9 cellular contexts compared by ENCODE assay signal in the genomic region with DNA sequence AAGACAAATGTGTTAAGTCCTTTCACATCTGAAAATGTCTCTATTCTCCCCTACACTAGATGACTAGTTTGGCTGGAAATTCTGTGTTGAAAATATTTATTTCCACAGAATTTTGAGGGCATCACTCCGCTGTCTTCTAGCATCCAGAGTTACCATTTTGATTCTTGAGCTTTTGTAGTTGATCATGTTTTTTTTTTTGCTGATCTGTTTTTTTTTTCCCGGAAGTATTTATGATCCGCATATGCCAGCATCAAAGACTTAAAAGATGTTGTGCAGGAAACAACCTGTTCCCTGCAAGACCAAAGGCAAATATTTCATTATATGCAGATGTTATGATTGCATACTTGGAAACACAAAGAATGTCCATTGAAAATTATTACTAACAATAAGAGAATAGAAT. TPM values are rescaled to one million over a fixed set of nuclear protein-coding genes. Genes with fewer than 3 reads are reported as not detected.
"Had no signal": no experiment of that assay in that cellular context is flagged by ENCODE, and none has a peak within 500 bp of the region (broad histone marks: within the 10 kb centered on the region; RNA-seq: fewer than 3 reads in every experiment).

No MANE protein-coding gene starts in this region.

- H3K4me3 ChIP-seq: GM12878 had no signal

- FAIRE-seq: G401.6, GM12878, GM12891, GM12892, GM18507, GM19239 had no signal

- ATAC-seq: GM12878 had no signal

- DNase-seq: GDM1, GF-D8 had no signal

RNA-seq across cellular contexts. Expression of a gene that starts 16.7 kb away (rescaled TPM):
- total RNA-seq: G401, GM12878 had no signal
- polyA plus RNA-seq: GM12878 had no signal

RNA-seq across cellular contexts. Expression of a gene that starts 57.5 kb away (rescaled TPM):
- total RNA-seq: G401, GM12878 had no signal
- polyA plus RNA-seq: GM12878 had no signal
